8 cellular contexts compared by ENCODE assay signal in the genomic region with DNA sequence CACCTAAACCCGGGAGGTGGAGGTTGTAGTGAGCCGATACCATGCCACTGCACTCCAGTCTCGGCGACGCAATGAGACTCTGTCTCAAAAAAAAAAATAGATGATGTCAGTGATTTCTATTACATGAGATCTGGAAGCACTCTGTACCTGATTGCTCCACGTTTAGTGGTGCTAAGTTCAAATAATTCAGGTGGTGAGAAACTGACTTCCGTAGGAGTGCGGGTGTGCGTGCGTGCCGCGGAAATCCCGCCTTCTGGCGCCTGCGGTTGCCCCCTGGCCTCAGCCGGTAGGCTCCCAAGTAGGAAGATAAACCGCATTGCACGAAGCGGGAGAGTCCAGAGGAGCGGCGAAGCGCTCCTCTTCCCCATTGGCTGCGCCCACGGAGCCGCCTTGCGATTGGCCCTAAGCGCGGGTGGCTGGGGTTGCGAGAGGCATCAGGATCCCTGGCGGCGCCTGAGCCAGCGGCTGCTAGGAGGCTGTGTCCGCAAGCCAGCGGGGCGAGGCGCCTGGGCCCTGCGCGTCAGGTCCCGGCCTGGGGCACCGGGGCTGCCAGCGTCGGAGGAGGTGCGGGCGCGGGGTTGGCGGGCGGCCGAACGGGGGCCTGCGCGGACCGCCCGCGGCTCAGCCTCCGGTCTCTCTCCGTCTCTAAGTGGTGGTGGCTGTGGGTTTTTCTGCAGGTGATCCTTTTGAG. TPM values are rescaled to one million over a fixed set of nuclear protein-coding genes. Genes with fewer than 3 reads are reported as not detected.
DNase-seq lines count a peak whose midpoint lies in the region; ATAC-seq and TF ChIP-seq lines count a peak whose summit lies in the region.
"Not testable (repeated sequence)": the region's sequence is repeated elsewhere in the genome, so short reads cannot be mapped to it uniquely, and the experiment has no call there.

No MANE protein-coding gene starts in this region.

- DNase-seq in GM23338 (ENCODE audit: low spot score) (peak; percentile 94), NCI-H510A treated with DMSO at 0.1 percent for 48 hours (lab: John Stamatoyannopoulos, UW) (peak; percentile 74), amygdala (lab: John Stamatoyannopoulos, UW) (peak; percentile 26 to 92 (median 75)), foreskin fibroblast (peak; percentile 42 to 74), mesenchymal stem cell (peak; percentile 89)
- DNase-seq in activated CD4-positive, alpha-beta T cell treated with anti-CD3 and anti-CD28 coated beads for 36 hours, result peak; percentile 79
- peak; percentile 29 to 45 for DNase-seq in stimulated activated CD4-positive, alpha-beta T cell treated with anti-CD3 and anti-CD28 coated beads, Interleukin-15, amount 100 ng/mL, for 1 hour (ENCODE audit: low read depth in 1 of 2, low spot score in 1 of 2)
- not testable (repeated sequence) for DNase-seq in vagina (ENCODE audit: extremely low spot score in 2 of 2)

- intact Hi-C loops in activated CD4-positive, alpha-beta T cell treated with anti-CD3 and anti-CD28 coated beads for 36 hours (cut with DNase I, micrococcal nuclease), result loop anchor here in 1 of 2 experiments (5.0 kb wide), 1 partner anchor 55 kb away; the partner anchor contains the start of gene APBA2
- intact Hi-C loops in vagina (cut with DNase I), result not testable (repeated sequence)

- not testable (repeated sequence) for H3K27ac ChIP-seq in GM23338 (ENCODE audit: low read depth); mesenchymal stem cell (ENCODE audit: low read length, poor library complexity, severe bottlenecking); vagina

- H3K27me3 Mint-ChIP-seq in GM23338 (ENCODE audit: insufficient read depth, low read depth, poor library complexity); activated CD4-positive, alpha-beta T cell treated with anti-CD3 and anti-CD28 coated beads for 36 hours: not testable (repeated sequence)

- H3K36me3 ChIP-seq in GM23338 (ENCODE audit: insufficient read depth); mesenchymal stem cell (ENCODE audit: control insufficient read depth in 1 of 2, insufficient read depth in 2 of 2, low read depth in 1 of 2, low read length in 2 of 2); vagina: not testable (repeated sequence)

- H3K14ac ChIP-seq in mesenchymal stem cell (ENCODE audit: low read length in 2 of 2), result not testable (repeated sequence)

- H3K79me2 ChIP-seq in GM23338 (replicated peaks; ENCODE audit: insufficient read depth), result not testable (repeated sequence)

- H2AFZ ChIP-seq in GM23338 (peak overlapping the region; percentile 76), mesenchymal stem cell (ENCODE audit: low read depth, low read length) (peak overlapping the region; percentile 69)

- H3K36me3 Mint-ChIP-seq in GM23338 (ENCODE audit: low read depth); activated CD4-positive, alpha-beta T cell treated with anti-CD3 and anti-CD28 coated beads for 36 hours (ENCODE audit: low read depth): not testable (repeated sequence)

- not testable (repeated sequence) for H3K4me1 ChIP-seq in GM23338 (ENCODE audit: insufficient read depth); mesenchymal stem cell (ENCODE audit: control insufficient read depth, insufficient read depth, low read depth, low read length); vagina

- H4K91ac ChIP-seq in mesenchymal stem cell (ENCODE audit: low read length), result not testable (repeated sequence)

- H3F3A ChIP-seq in GM23338 (replicated peaks; ENCODE audit: low read depth), result not testable (repeated sequence)

- not testable (repeated sequence) for H4K20me1 ChIP-seq in GM23338 (replicated peaks; ENCODE audit: insufficient read depth)

- not testable (repeated sequence) for H3K79me1 ChIP-seq in mesenchymal stem cell (replicated peaks; ENCODE audit: low read length, poor library complexity, severe bottlenecking)

- CTCF ChIA-PET in activated CD4-positive, alpha-beta T cell treated with anti-CD3 and anti-CD28 coated beads for 36 hours (lab: Charles Lee), result not testable (repeated sequence)

- H3K18ac ChIP-seq in mesenchymal stem cell (ENCODE audit: low read depth in 1 of 2, low read length in 2 of 2), result not testable (repeated sequence)

- H3K4me2 ChIP-seq in GM23338 (peak overlapping the region; percentile 76), mesenchymal stem cell (ENCODE audit: low read length, poor library complexity, severe bottlenecking) (peak overlapping the region; percentile 74)

- not testable (repeated sequence) for H3K27ac Mint-ChIP-seq in GM23338
- H3K27ac Mint-ChIP-seq in activated CD4-positive, alpha-beta T cell treated with anti-CD3 and anti-CD28 coated beads for 36 hours, result peak overlapping the region; percentile 51

- H3K27me3 ChIP-seq in GM23338 (ENCODE audit: insufficient read depth); mesenchymal stem cell (ENCODE audit: control insufficient read depth in 1 of 2, insufficient read depth in 1 of 2, low read length in 2 of 2); vagina: not testable (repeated sequence)

- H3K4ac ChIP-seq in mesenchymal stem cell (ENCODE audit: low read depth in 1 of 2, low read length in 2 of 2), result not testable (repeated sequence)

- H2BK5ac ChIP-seq in mesenchymal stem cell (ENCODE audit: low read depth, low read length, poor library complexity, severe bottlenecking), result not testable (repeated sequence)

- H3K9me2 ChIP-seq in GM23338 (ENCODE audit: insufficient read depth), result not testable (repeated sequence)

- not testable (repeated sequence) for H4K8ac ChIP-seq in mesenchymal stem cell (ENCODE audit: low read length)

- POLR2A ChIA-PET in activated CD4-positive, alpha-beta T cell treated with anti-CD3 and anti-CD28 coated beads for 36 hours (lab: Charles Lee), result not testable (repeated sequence)

- not testable (repeated sequence) for H3K9me3 Mint-ChIP-seq in GM23338; activated CD4-positive, alpha-beta T cell treated with anti-CD3 and anti-CD28 coated beads for 36 hours (ENCODE audit: low read depth)

- TF ChIP-seq CTCF in GM23338 (conservative IDR thresholded peaks at IDR 0.05; ENCODE audit: low read depth in 2 of 2); foreskin fibroblast (IDR thresholded peaks at IDR 0.05; ENCODE audit: low read depth, low read length); vagina (IDR thresholded peaks at IDR 0.05): not testable (repeated sequence)

- H3K4me3 ChIP-seq in GM23338 (peak overlapping the region; percentile 56), foreskin fibroblast (ENCODE audit: low read depth in 1 of 2, low read length in 2 of 2) (peak overlapping the region in 1 of 2 donors; percentile 27), mesenchymal stem cell (ENCODE audit: insufficient read depth in 1 of 2, low read depth in 1 of 2, low read length in 2 of 2) (peak overlapping the region in 1 of 2 experiments; percentile 54), vagina (peak overlapping the region; percentile 26 to 31)

- not testable (repeated sequence) for H3K9me3 ChIP-seq in mesenchymal stem cell (ENCODE audit: control insufficient read depth, low read length); vagina

- not testable (repeated sequence) for H3K4me1 Mint-ChIP-seq in GM23338
- H3K4me1 Mint-ChIP-seq in activated CD4-positive, alpha-beta T cell treated with anti-CD3 and anti-CD28 coated beads for 36 hours, result peaks cover 11% of the 10 kb centered on the region

- not testable (repeated sequence) for H2BK12ac ChIP-seq in mesenchymal stem cell (ENCODE audit: low read length in 2 of 2)

- not testable (repeated sequence) for H3K9ac ChIP-seq in mesenchymal stem cell (ENCODE audit: low read length)

- peak; percentile 99 for ATAC-seq in GM23338
- ATAC-seq in activated CD4-positive, alpha-beta T cell treated with anti-CD3 and anti-CD28 coated beads for 36 hours, result peak; percentile 94

- H3K4me3 Mint-ChIP-seq in GM23338, result peak overlapping the region; percentile 72
- peak overlapping the region; percentile 71 for H3K4me3 Mint-ChIP-seq in activated CD4-positive, alpha-beta T cell treated with anti-CD3 and anti-CD28 coated beads for 36 hours

- not testable (repeated sequence) for H2BK120ac ChIP-seq in mesenchymal stem cell (ENCODE audit: low read depth, low read length)

- H3K23ac ChIP-seq in mesenchymal stem cell (ENCODE audit: low read length in 2 of 2), result not testable (repeated sequence)

- WGBS in mesenchymal stem cell, result 11% methylated on average over 39 of the region's 56 CpGs

- not testable (repeated sequence) for TF ChIP-seq POLR2A in vagina (IDR thresholded peaks at IDR 0.05)

- H2AK5ac ChIP-seq in mesenchymal stem cell (ENCODE audit: low read length, severe bottlenecking), result not testable (repeated sequence)

- H2BK15ac ChIP-seq in mesenchymal stem cell (ENCODE audit: low read depth, poor library complexity, severe bottlenecking), result not testable (repeated sequence)

TF ChIP-seq in GM23338, 12 proteins besides CTCF, POLR2A, EP300 and RAD21:
- TF ChIP-seq POLR2AphosphoS5 (IDR thresholded peaks at IDR 0.05; ENCODE audit: low read depth), result peak; percentile 30; the same call in 1 of the 2 replicates

RNA-seq across cellular contexts. Expression of gene GOLGA6L7, which starts 16.4 kb away (rescaled TPM):
- total RNA-seq in GM23338 (2014; rRNA removed; shearing (Covaris generic)), result not detected in 2 replicates
- polyA plus RNA-seq in GM23338 (2016; fragmentation: Nextera tagmentation; extraction: Ambion mirVana), result 0.23 and 0.47 TPM in 2 replicates
- not detected for total RNA-seq in activated CD4-positive, alpha-beta T cell treated with anti-CD3 and anti-CD28 coated beads for 36 hours
- not detected for polyA plus RNA-seq in mesenchymal stem cell (2013, experiment 1 of 2)
- not detected for polyA plus RNA-seq in mesenchymal stem cell (2013, experiment 2 of 2)
- total RNA-seq in vagina, result not detected

RNA-seq across cellular contexts. Expression of gene APBA2, which starts 53.7 kb away (rescaled TPM):
- total RNA-seq in GM23338 (2014; rRNA removed; shearing (Covaris generic)), result 24.7 and 27.5 TPM in 2 replicates
- polyA plus RNA-seq in GM23338 (2016; fragmentation: Nextera tagmentation; extraction: Ambion mirVana), result 5.4 and 5.9 TPM in 2 replicates
- 10 to 100 TPM; 12.8 to 17.5 TPM for total RNA-seq in activated CD4-positive, alpha-beta T cell treated with anti-CD3 and anti-CD28 coated beads for 36 hours
- polyA plus RNA-seq in mesenchymal stem cell (2013, experiment 1 of 2), result 22.0 TPM
- polyA plus RNA-seq in mesenchymal stem cell (2013, experiment 2 of 2), result 21.3 TPM
- 19.6 TPM for total RNA-seq in vagina
